Comparison of ENCODE assay signal across 8 cellular contexts in genomic region chr17:65055280-65055707, GRCh38. TPM values are rescaled to one million over a fixed set of nuclear protein-coding genes. Genes with fewer than 3 reads are reported as not detected.
DNase-seq lines count a peak whose midpoint lies in the region; ATAC-seq and TF ChIP-seq lines count a peak whose summit lies in the region.

No MANE protein-coding gene starts in this region.

- TF ChIP-seq CTCF in Caco-2 (IDR thresholded peaks at IDR 0.05; ENCODE audit: insufficient read depth in 1 of 2, low read depth in 1 of 2, low read length in 1 of 2, severe bottlenecking in 1 of 2, unreplicated experiment in 1 of 2) (no peak), GM23338 (conservative IDR thresholded peaks at IDR 0.05; ENCODE audit: low read depth in 2 of 2) (no peak)

- H3K4me1 Mint-ChIP-seq in Caco-2 (ENCODE audit: low read depth, unreplicated experiment) = peaks cover 6% of the 10 kb centered on the region
- peaks cover 37% of the 10 kb centered on the region for H3K4me1 Mint-ChIP-seq in GM23338

- H3K9me3 ChIP-seq in Caco-2 (no peaks in the 10 kb centered on the region), SJSA1 (replicated peaks) (no peaks in the 10 kb centered on the region), esophagus (ENCODE audit: control insufficient read depth in 2 of 2, insufficient read depth in 1 of 2, low read depth in 1 of 2, low read length in 1 of 2) (no peaks in the 10 kb centered on the region), trophoblast cell (ENCODE audit: insufficient read depth, low read depth, low read length) (no peaks in the 10 kb centered on the region)

- H3F3A ChIP-seq in GM23338 (replicated peaks; ENCODE audit: low read depth) = no peaks in the 10 kb centered on the region; the same call in 1 of the 2 replicates

- H3K4ac ChIP-seq in trophoblast cell (ENCODE audit: low read depth, low read length) = peak overlapping the region; percentile 96

- H3K9me3 Mint-ChIP-seq in Caco-2 (ENCODE audit: unreplicated experiment) (no peaks in the 10 kb centered on the region), GM23338 (no peaks in the 10 kb centered on the region)

- H4K12ac ChIP-seq in trophoblast cell (ENCODE audit: low read depth, low read length) = no peak overlapping the region

- peak overlapping the region; percentile 99 for H3K4me3 ChIP-seq in Caco-2 (ENCODE audit: low read depth, low read length)
- peak overlapping the region; percentile 93 for H3K4me3 ChIP-seq in GM23338
- H3K4me3 ChIP-seq in SJSA1 = peak overlapping the region; percentile 96
- H3K4me3 ChIP-seq in esophagus (ENCODE audit: low read depth in 1 of 2, low read length in 2 of 2) = peak overlapping the region; percentile 80 to 96
- peak overlapping the region; percentile 90 for H3K4me3 ChIP-seq in trophoblast cell (ENCODE audit: low read depth, low read length)

- H3K36me3 ChIP-seq in Caco-2 (ENCODE audit: control insufficient read depth, insufficient read depth, low read length) = no peaks in the 10 kb centered on the region; the same call in 1 of the 2 replicates
- H3K36me3 ChIP-seq in GM23338 (ENCODE audit: insufficient read depth) = peaks cover 12% of the 10 kb centered on the region; the same call in 1 of the 2 replicates
- peaks cover 57% of the 10 kb centered on the region for H3K36me3 ChIP-seq in SJSA1
- H3K36me3 ChIP-seq in esophagus (ENCODE audit: control insufficient read depth in 2 of 2, insufficient read depth in 2 of 2, low read length in 1 of 2) = peaks cover 0 to 3% of the 10 kb centered on the region in 2 donors
- H3K36me3 ChIP-seq in trophoblast cell (ENCODE audit: control insufficient read depth in 1 of 2, insufficient read depth in 2 of 2, low read length in 2 of 2) = peaks cover 11 to 17% of the 10 kb centered on the region in 2 experiments

- H3K79me2 ChIP-seq in GM23338 (replicated peaks; ENCODE audit: insufficient read depth) = peaks cover 55% of the 10 kb centered on the region
- H3K79me2 ChIP-seq in trophoblast cell (ENCODE audit: control insufficient read depth, insufficient read depth, low read length, poor library complexity) = peaks cover 16% of the 10 kb centered on the region

- H2AK5ac ChIP-seq in trophoblast cell (ENCODE audit: low read length) = no peak overlapping the region

- peaks cover 23% of the 10 kb centered on the region for H3K79me1 ChIP-seq in trophoblast cell (ENCODE audit: low read length)

- H2BK120ac ChIP-seq in trophoblast cell (ENCODE audit: insufficient read depth, low read length, poor library complexity) = no peak overlapping the region

- no peaks in the 10 kb centered on the region for H3K9me2 ChIP-seq in GM23338 (ENCODE audit: insufficient read depth)

- peak overlapping the region; percentile 54 for H3K9ac ChIP-seq in trophoblast cell (ENCODE audit: low read length)

- intact Hi-C loops in Caco-2 (cut with micrococcal nuclease; ENCODE audit: unreplicated experiment) = no loop called here

- H3K4me1 ChIP-seq in Caco-2 = peaks cover 15% of the 10 kb centered on the region; the same call in 1 of the 2 replicates
- peaks cover 20% of the 10 kb centered on the region for H3K4me1 ChIP-seq in GM23338 (ENCODE audit: insufficient read depth)
- H3K4me1 ChIP-seq in SJSA1 (replicated peaks) = peaks cover 23% of the 10 kb centered on the region
- H3K4me1 ChIP-seq in esophagus (ENCODE audit: control insufficient read depth in 2 of 2, insufficient read depth in 2 of 2, low read length in 1 of 2) = peaks cover 0 to 4% of the 10 kb centered on the region in 2 donors
- peaks cover 13 to 17% of the 10 kb centered on the region in 2 experiments for H3K4me1 ChIP-seq in trophoblast cell (ENCODE audit: control insufficient read depth in 1 of 2, insufficient read depth in 2 of 2, low read length in 2 of 2)

- no peak overlapping the region for H4K91ac ChIP-seq in trophoblast cell (ENCODE audit: low read depth, low read length)

- H3K27me3 ChIP-seq in Caco-2 (replicated peaks; ENCODE audit: control insufficient read depth, insufficient read depth, low read length) (no peaks in the 10 kb centered on the region), GM23338 (ENCODE audit: insufficient read depth) (no peaks in the 10 kb centered on the region), SJSA1 (replicated peaks) (no peaks in the 10 kb centered on the region), esophagus (ENCODE audit: control insufficient read depth in 1 of 2, insufficient read depth in 2 of 2, low read length in 2 of 2) (no peaks in the 10 kb centered on the region), trophoblast cell (ENCODE audit: insufficient read depth, low read length) (no peaks in the 10 kb centered on the region)

- no peak overlapping the region for H3K18ac ChIP-seq in trophoblast cell (ENCODE audit: low read length)

- DNase-seq in Caco-2 = no peak
- no peak for DNase-seq in GM23338 (ENCODE audit: low spot score)
- no peak for DNase-seq in SJSA1 (ENCODE audit: low read depth in 1 of 2, low spot score in 2 of 2)
- no peak for DNase-seq in trophoblast cell
- no peak for DNase-seq in T1000 (lab: John Stamatoyannopoulos, UW)
- no peak for DNase-seq in C1 segment of cervical spinal cord (lab: John Stamatoyannopoulos, UW)

- H3K4me3 Mint-ChIP-seq in Caco-2 (ENCODE audit: unreplicated experiment) (peak overlapping the region; percentile 98), GM23338 (peak overlapping the region; percentile 84)

- WGBS in esophagus, 2 donors = 1 to 2% methylated on average over 7 of the region's 7 CpGs
- WGBS in trophoblast cell (ENCODE audit: extremely low coverage, insufficient coverage, insufficient read length) = no CpG with 5 or more reads among the region's 7 CpGs

- POLR2A ChIA-PET in Caco-2 (lab: Charles Lee) = no interaction called here

- no peak overlapping the region for H2BK12ac ChIP-seq in trophoblast cell (ENCODE audit: low read length)

- H3K27ac Mint-ChIP-seq in Caco-2 (ENCODE audit: unreplicated experiment) (peak overlapping the region; percentile 92), GM23338 (no peak overlapping the region)

- H3K23ac ChIP-seq in trophoblast cell (ENCODE audit: low read length) = no peak overlapping the region

- CTCF ChIA-PET in Caco-2 (lab: Charles Lee) = no interaction called here

- BruUV-seq in Caco-2 (replicated peaks; lab: Mats Ljungman, UMichigan) = TSS peak; percentile 26

- H3K4me2 ChIP-seq in GM23338 (peak overlapping the region; percentile 97), trophoblast cell (ENCODE audit: low read length) (peak overlapping the region; percentile 77)

- no peaks in the 10 kb centered on the region for H3K27me3 Mint-ChIP-seq in Caco-2 (ENCODE audit: insufficient read depth, unreplicated experiment)
- H3K27me3 Mint-ChIP-seq in GM23338 (ENCODE audit: insufficient read depth, low read depth, poor library complexity) = peaks cover 10% of the 10 kb centered on the region

- peak overlapping the region; percentile 9 for H3K14ac ChIP-seq in trophoblast cell (ENCODE audit: low read length)

- no peak overlapping the region for H4K8ac ChIP-seq in trophoblast cell (ENCODE audit: low read depth, low read length)

- no peak overlapping the region for H2BK5ac ChIP-seq in trophoblast cell (ENCODE audit: low read depth, low read length, poor library complexity)

- H2AFZ ChIP-seq in GM23338 (no peak overlapping the region), trophoblast cell (ENCODE audit: insufficient read depth, low read length, poor library complexity) (no peak overlapping the region)

- ATAC-seq in GM23338 (no peak), HG03565 (IDR thresholded peaks at IDR 0.05; ENCODE audit: unreplicated experiment) (no peak)

- H3K36me3 Mint-ChIP-seq in Caco-2 (ENCODE audit: insufficient read depth, unreplicated experiment) = peaks cover 59% of the 10 kb centered on the region
- H3K36me3 Mint-ChIP-seq in GM23338 (ENCODE audit: low read depth) = peaks cover 31% of the 10 kb centered on the region

- no peak overlapping the region for H3K27ac ChIP-seq in GM23338 (ENCODE audit: low read depth)
- H3K27ac ChIP-seq in SJSA1 = peak overlapping the region; percentile 16; the same call in 1 of the 2 replicates
- H3K27ac ChIP-seq in esophagus (ENCODE audit: low read depth in 2 of 2, low read length in 1 of 2) = peak overlapping the region; percentile 92 to 98
- H3K27ac ChIP-seq in trophoblast cell (ENCODE audit: low read depth, low read length) = peak overlapping the region; percentile 27

- peaks cover 26% of the 10 kb centered on the region for H4K20me1 ChIP-seq in GM23338 (replicated peaks; ENCODE audit: insufficient read depth)

TF ChIP-seq in GM23338, 12 proteins besides CTCF, POLR2A, EP300 and RAD21:
- no peak for TF ChIP-seq NANOG (IDR thresholded peaks at IDR 0.05; ENCODE audit: borderline replicate concordance)

RNA-seq across cellular contexts. Expression of gene GNA13, which starts 1.2 kb away (rescaled TPM):
- total RNA-seq in Caco-2 (2022) = 38.0 and 39.1 TPM in 2 replicates
- total RNA-seq in GM23338 (2014; rRNA removed; shearing (Covaris generic)) = 88.1 and 95.5 TPM in 2 replicates
- polyA plus RNA-seq in GM23338 (2016; fragmentation: Nextera tagmentation; extraction: Ambion mirVana) = 19.0 and 20.2 TPM in 2 replicates
- 102 and 118 TPM in 2 replicates for total RNA-seq in SJSA1 (2014; rRNA removed; shearing (Covaris generic))
- 1 to 10 TPM; 7.1 to 9.2 TPM for polyA plus RNA-seq in esophagus
- polyA plus RNA-seq in trophoblast cell (2013) = 86.8 and 89.6 TPM in 2 replicates
